In the genomic region with DNA sequence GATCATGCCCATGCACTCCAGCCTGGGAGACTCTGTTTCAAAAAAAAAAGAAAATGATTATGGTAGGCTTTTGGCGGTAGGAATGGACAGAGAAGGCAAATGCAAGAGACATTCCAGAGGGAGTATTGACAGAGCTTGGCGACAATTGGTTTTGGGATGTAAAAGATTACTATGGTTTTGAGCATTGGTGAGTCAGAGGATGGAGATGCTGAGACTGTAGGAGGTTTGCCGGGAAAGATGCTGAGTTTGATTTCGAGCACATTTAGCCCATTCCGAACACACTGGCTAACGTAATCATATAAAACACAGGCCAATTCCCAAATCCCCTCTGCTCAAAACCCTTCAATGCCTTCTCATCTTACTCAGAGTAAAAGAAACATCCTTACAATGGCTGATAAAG, we compare ENCODE assay signal across 1 cellular context.
TF ChIP-seq lines count a peak whose summit lies in the region.

No MANE protein-coding gene starts in this region.

TF ChIP-seq in SK-N-SH treated with all-trans-retinoic acid at 6 μM for 48 hours, 23 proteins besides CTCF, POLR2A, EP300 and RAD21 (continued from another document):
- TF ChIP-seq, protein P1, sequence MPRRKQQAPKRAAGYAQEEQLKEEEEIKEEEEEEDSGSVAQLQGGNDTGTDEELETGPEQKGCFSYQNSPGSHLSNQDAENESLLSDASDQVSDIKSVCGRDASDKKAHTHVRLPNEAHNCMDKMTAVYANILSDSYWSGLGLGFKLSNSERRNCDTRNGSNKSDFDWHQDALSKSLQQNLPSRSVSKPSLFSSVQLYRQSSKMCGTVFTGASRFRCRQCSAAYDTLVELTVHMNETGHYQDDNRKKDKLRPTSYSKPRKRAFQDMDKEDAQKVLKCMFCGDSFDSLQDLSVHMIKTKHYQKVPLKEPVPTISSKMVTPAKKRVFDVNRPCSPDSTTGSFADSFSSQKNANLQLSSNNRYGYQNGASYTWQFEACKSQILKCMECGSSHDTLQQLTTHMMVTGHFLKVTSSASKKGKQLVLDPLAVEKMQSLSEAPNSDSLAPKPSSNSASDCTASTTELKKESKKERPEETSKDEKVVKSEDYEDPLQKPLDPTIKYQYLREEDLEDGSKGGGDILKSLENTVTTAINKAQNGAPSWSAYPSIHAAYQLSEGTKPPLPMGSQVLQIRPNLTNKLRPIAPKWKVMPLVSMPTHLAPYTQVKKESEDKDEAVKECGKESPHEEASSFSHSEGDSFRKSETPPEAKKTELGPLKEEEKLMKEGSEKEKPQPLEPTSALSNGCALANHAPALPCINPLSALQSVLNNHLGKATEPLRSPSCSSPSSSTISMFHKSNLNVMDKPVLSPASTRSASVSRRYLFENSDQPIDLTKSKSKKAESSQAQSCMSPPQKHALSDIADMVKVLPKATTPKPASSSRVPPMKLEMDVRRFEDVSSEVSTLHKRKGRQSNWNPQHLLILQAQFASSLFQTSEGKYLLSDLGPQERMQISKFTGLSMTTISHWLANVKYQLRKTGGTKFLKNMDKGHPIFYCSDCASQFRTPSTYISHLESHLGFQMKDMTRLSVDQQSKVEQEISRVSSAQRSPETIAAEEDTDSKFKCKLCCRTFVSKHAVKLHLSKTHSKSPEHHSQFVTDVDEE (CRISPR knock-in tag; IDR thresholded peaks at IDR 0.05): no peak
- TF ChIP-seq ZFP3 (CRISPR knock-in tag; IDR thresholded peaks at IDR 0.05): no peak
- no peak for TF ChIP-seq TCF4 (CRISPR knock-in tag; IDR thresholded peaks at IDR 0.05; ENCODE audit: borderline replicate concordance)
- no peak for TF ChIP-seq ZFP30 (CRISPR knock-in tag; IDR thresholded peaks at IDR 0.05)
TF ChIP-seq in SK-N-SH treated with all-trans-retinoic acid at 6 μM for 48 hours: peak in this region for 0.
